ENCODE assay signal across 18 cellular contexts in the genomic region with DNA sequence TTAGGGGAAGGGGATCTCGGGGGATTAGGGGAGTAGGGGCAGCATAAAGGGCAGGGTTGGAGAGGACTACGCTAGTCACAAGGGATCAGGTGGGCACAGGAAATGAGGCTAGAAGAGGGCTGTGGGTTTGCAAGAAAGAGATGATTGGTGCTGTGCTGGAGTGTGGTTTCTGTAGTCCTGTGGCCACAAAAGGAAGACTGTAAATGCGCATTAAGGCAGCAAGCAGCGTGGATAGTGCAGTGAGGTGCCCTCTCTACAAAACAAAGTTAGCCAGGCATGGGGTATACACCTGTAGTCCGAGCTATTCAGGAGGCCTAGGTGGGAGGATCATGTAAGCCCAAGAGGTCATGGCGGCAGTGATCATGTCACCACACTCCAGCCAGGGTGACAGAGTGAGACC.
DNase-seq lines count a peak whose midpoint lies in the region; ATAC-seq and TF ChIP-seq lines count a peak whose summit lies in the region.
"Had no signal": no experiment of that assay in that cellular context is flagged by ENCODE, and none has a peak within 500 bp of the region (broad histone marks: within the 10 kb centered on the region; RNA-seq: fewer than 3 reads in every experiment).

No MANE protein-coding gene starts in this region.

- POLR2A ChIA-PET in WTC11 (lab: Charles Lee): interaction anchor here (0.6 kb wide), 1 partner anchor 230 kb away, joined by 3 read pairs; no protein-coding TSS in a partner anchor

- TF ChIP-seq CTCF in WTC11 (IDR thresholded peaks at IDR 0.05) (no peak), coronary artery (IDR thresholded peaks at IDR 0.05) (no peak)

- peaks cover 20% of the 10 kb centered on the region for H3K4me1 Mint-ChIP-seq in activated naive CD4-positive, alpha-beta T cell treated with anti-CD3 and anti-CD28 coated beads for 36 hours (ENCODE audit: low read depth)
- peaks cover 69% of the 10 kb centered on the region for H3K4me1 Mint-ChIP-seq in WTC11
- peaks cover 22% of the 10 kb centered on the region in 2 donors for H3K4me1 Mint-ChIP-seq in immature natural killer cell
- peaks cover 20% of the 10 kb centered on the region for H3K4me1 Mint-ChIP-seq in stimulated activated naive CD8-positive, alpha-beta T cell treated with anti-CD3 and anti-CD28 coated beads, Interleukin-15, amount 100 ng/mL, for 72 hours

- H3K9me3 Mint-ChIP-seq in activated naive CD4-positive, alpha-beta T cell treated with anti-CD3 and anti-CD28 coated beads for 36 hours: no peaks in the 10 kb centered on the region
- H3K9me3 Mint-ChIP-seq in WTC11 (no peaks in the 10 kb centered on the region), immature natural killer cell (no peaks in the 10 kb centered on the region)
- H3K9me3 Mint-ChIP-seq in stimulated activated naive CD8-positive, alpha-beta T cell treated with anti-CD3 and anti-CD28 coated beads, Interleukin-15, amount 100 ng/mL, for 72 hours: no peaks in the 10 kb centered on the region
- H3K9me3 Mint-ChIP-seq: nephron had no signal

- H3K36me3 Mint-ChIP-seq in activated naive CD4-positive, alpha-beta T cell treated with anti-CD3 and anti-CD28 coated beads for 36 hours (ENCODE audit: low read depth): peaks cover 15% of the 10 kb centered on the region
- peaks cover 44% of the 10 kb centered on the region for H3K36me3 Mint-ChIP-seq in WTC11
- H3K36me3 Mint-ChIP-seq in immature natural killer cell: peaks cover 0 to 18% (median 10%) of the 10 kb centered on the region in 3 donors

- H3K27me3 Mint-ChIP-seq in activated naive CD4-positive, alpha-beta T cell treated with anti-CD3 and anti-CD28 coated beads for 36 hours (ENCODE audit: low read depth): no peaks in the 10 kb centered on the region
- H3K27me3 Mint-ChIP-seq in WTC11 (ENCODE audit: low read depth): no peaks in the 10 kb centered on the region
- H3K27me3 Mint-ChIP-seq in immature natural killer cell (ENCODE audit: low read depth in 3 of 3): peaks cover 2 to 9% (median 7%) of the 10 kb centered on the region in 3 donors
- no peaks in the 10 kb centered on the region for H3K27me3 Mint-ChIP-seq in stimulated activated naive CD8-positive, alpha-beta T cell treated with anti-CD3 and anti-CD28 coated beads, Interleukin-15, amount 100 ng/mL, for 72 hours

- CTCF ChIA-PET in activated naive CD4-positive, alpha-beta T cell treated with anti-CD3 and anti-CD28 coated beads for 36 hours (lab: Charles Lee): no interaction called here
- CTCF ChIA-PET in WTC11 (lab: Charles Lee): no interaction called here

- no peak overlapping the region for H3K4me3 Mint-ChIP-seq in activated naive CD4-positive, alpha-beta T cell treated with anti-CD3 and anti-CD28 coated beads for 36 hours
- H3K4me3 Mint-ChIP-seq in WTC11 (no peak overlapping the region), immature natural killer cell (peak overlapping the region in 3 of 5 donors; percentile 2 to 56 (median 49))
- peak overlapping the region in 1 of 2 donors; percentile 40 for H3K4me3 Mint-ChIP-seq in stimulated activated naive CD8-positive, alpha-beta T cell treated with anti-CD3 and anti-CD28 coated beads, Interleukin-15, amount 100 ng/mL, for 72 hours
- H3K4me3 Mint-ChIP-seq: nephron had no signal

- DNase-seq in activated naive CD4-positive, alpha-beta T cell treated with anti-CD3 and anti-CD28 coated beads for 36 hours: peak; percentile 14
- no peak for DNase-seq in activated naive CD4-positive, alpha-beta T cell treated with Interleukin-2 at 50 U/mL for 16 hours
- DNase-seq in WTC11 (ENCODE audit: low spot score) (no peak), immature natural killer cell (peak in 2 of 3 donors; percentile 10 to 15), coronary artery (ENCODE audit: low spot score) (no peak), NCI-H226 (no peak), NCI-H524 (lab: John Stamatoyannopoulos, UW) (no peak)
- DNase-seq in stimulated activated naive CD8-positive, alpha-beta T cell treated with anti-CD3 and anti-CD28 coated beads, Interleukin-15, amount 100 ng/mL, for 72 hours: peak; percentile 14 to 34
- DNase-seq: activated CD8-positive, alpha-beta memory T cell treated with anti-CD3 and anti-CD28 coated beads for 24 hours; DMS 273 treated with DMSO at 0.1 percent for 48 hours; lower lobe of right lung; MM.1S; NCI-H187 treated with DMSO at 0.1 percent for 48 hours; NCI-H510A treated with DMSO at 0.1 percent for 48 hours; stimulated activated CD4-positive, alpha-beta T cell treated with anti-CD3 and anti-CD28 coated beads, Interleukin-15, amount 100 ng/mL, for 24 hours; T1000 had no signal

- peak; percentile 8; the same call in 1 of the 2 replicates for ATAC-seq in WTC11
- peak; percentile 86 for ATAC-seq in stimulated activated naive CD8-positive, alpha-beta T cell treated with anti-CD3 and anti-CD28 coated beads, Interleukin-15, amount 100 ng/mL, for 72 hours
- ATAC-seq: lower lobe of right lung had no signal

- H3K27ac ChIP-seq in coronary artery: no peak overlapping the region
- H3K27ac ChIP-seq: breast epithelium, lower lobe of right lung had no signal

- intact Hi-C loops in activated naive CD4-positive, alpha-beta T cell treated with anti-CD3 and anti-CD28 coated beads for 36 hours (cut with micrococcal nuclease): no loop called here

- H3K4me3 ChIP-seq in coronary artery: no peak overlapping the region
- H3K4me3 ChIP-seq: breast epithelium, lower lobe of right lung had no signal

- H3K27ac Mint-ChIP-seq in activated naive CD4-positive, alpha-beta T cell treated with anti-CD3 and anti-CD28 coated beads for 36 hours: peak overlapping the region; percentile 0
- H3K27ac Mint-ChIP-seq in WTC11 (peak overlapping the region; percentile 54), immature natural killer cell (peak overlapping the region; percentile 2 to 75 (median 37))
- peak overlapping the region; percentile 52 to 71 for H3K27ac Mint-ChIP-seq in stimulated activated naive CD8-positive, alpha-beta T cell treated with anti-CD3 and anti-CD28 coated beads, Interleukin-15, amount 100 ng/mL, for 72 hours
- H3K27ac Mint-ChIP-seq: nephron had no signal

TF ChIP-seq in WTC11, 78 proteins besides CTCF, POLR2A, EP300 and RAD21:
- TF ChIP-seq ZNF671 (CRISPR knock-in tag; IDR thresholded peaks at IDR 0.05) (no peak), NR1H2 (CRISPR knock-in tag; IDR thresholded peaks at IDR 0.05) (no peak), JAZF1 (CRISPR knock-in tag; IDR thresholded peaks at IDR 0.05) (no peak), NFE2L1 (CRISPR knock-in tag; IDR thresholded peaks at IDR 0.05) (no peak), ZNF121 (CRISPR knock-in tag; IDR thresholded peaks at IDR 0.05) (no peak), ESRRA (CRISPR knock-in tag; IDR thresholded peaks at IDR 0.05; ENCODE audit: borderline replicate concordance) (no peak)
- TF ChIP-seq, protein P1, sequence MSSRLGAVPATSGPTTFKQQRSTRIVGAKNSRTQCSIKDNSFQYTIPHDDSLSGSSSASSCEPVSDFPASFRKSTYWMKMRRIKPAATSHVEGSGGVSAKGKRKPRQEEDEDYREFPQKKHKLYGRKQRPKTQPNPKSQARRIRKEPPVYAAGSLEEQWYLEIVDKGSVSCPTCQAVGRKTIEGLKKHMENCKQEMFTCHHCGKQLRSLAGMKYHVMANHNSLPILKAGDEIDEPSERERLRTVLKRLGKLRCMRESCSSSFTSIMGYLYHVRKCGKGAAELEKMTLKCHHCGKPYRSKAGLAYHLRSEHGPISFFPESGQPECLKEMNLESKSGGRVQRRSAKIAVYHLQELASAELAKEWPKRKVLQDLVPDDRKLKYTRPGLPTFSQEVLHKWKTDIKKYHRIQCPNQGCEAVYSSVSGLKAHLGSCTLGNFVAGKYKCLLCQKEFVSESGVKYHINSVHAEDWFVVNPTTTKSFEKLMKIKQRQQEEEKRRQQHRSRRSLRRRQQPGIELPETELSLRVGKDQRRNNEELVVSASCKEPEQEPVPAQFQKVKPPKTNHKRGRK (CRISPR knock-in tag; IDR thresholded peaks at IDR 0.05; ENCODE audit: borderline replicate concordance): no peak

Comparison
In these comparisons a context has a peak if more than half of its experiments do, and no peak if none do; other contexts are left out.
1. DNase-seq: peak in activated naive CD4-positive, alpha-beta T cell treated with anti-CD3 and anti-CD28 coated beads for 36 hours (single experiment), immature natural killer cell (2 of 3) and stimulated activated naive CD8-positive, alpha-beta T cell treated with anti-CD3 and anti-CD28 coated beads, Interleukin-15, amount 100 ng/mL, for 72 hours (2 of 2); none in activated naive CD4-positive, alpha-beta T cell treated with Interleukin-2 at 50 U/mL for 16 hours (single experiment), WTC11 (single experiment), coronary artery (single experiment), NCI-H226 (single experiment) and NCI-H524 (0 of 2).
2. H3K27ac Mint-ChIP-seq: peak in every context shown above with its lines; median percentile 62 in stimulated activated naive CD8-positive, alpha-beta T cell treated with anti-CD3 and anti-CD28 coated beads, Interleukin-15, amount 100 ng/mL, for 72 hours; 54 in WTC11; 37 in immature natural killer cell; 0 in activated naive CD4-positive, alpha-beta T cell treated with anti-CD3 and anti-CD28 coated beads for 36 hours.
3. H3K4me3 Mint-ChIP-seq: peak in immature natural killer cell (3 of 5); none in activated naive CD4-positive, alpha-beta T cell treated with anti-CD3 and anti-CD28 coated beads for 36 hours (single experiment) and WTC11 (single experiment).